8 cellular contexts compared by ENCODE assay signal in genomic region chr9:110050925-110051355, GRCh38.
DNase-seq lines count a peak whose midpoint lies in the region; ATAC-seq and TF ChIP-seq lines count a peak whose summit lies in the region.

No MANE protein-coding gene starts in this region.

- no peak overlapping the region for H2AK5ac ChIP-seq in trophoblast cell (ENCODE audit: low read length)

- TF ChIP-seq CTCF in PC-3 (conservative IDR thresholded peaks at IDR 0.05; ENCODE audit: low read depth, low read length) = no peak
- TF ChIP-seq CTCF in choroid plexus epithelial cell (conservative IDR thresholded peaks at IDR 0.05; ENCODE audit: low read depth, low read length) = no peak
- no peak for TF ChIP-seq CTCF in BE2C (IDR thresholded peaks at IDR 0.05; ENCODE audit: low read depth, low read length)

- no peaks in the 10 kb centered on the region for H3K36me3 Mint-ChIP-seq in immature natural killer cell

- no peak overlapping the region for H2BK5ac ChIP-seq in trophoblast cell (ENCODE audit: low read depth, low read length, poor library complexity)

- POLR2A ChIA-PET in PC-3 (lab: Charles Lee; ENCODE audit: unreplicated experiment) = interaction anchor here (0.6 kb wide), 1 partner anchor 19 kb away, joined by 4 read pairs; no protein-coding TSS in a partner anchor

- H3K4ac ChIP-seq in trophoblast cell (ENCODE audit: low read depth, low read length) = no peak overlapping the region

- DNase-seq in left cardiac atrium (peak; percentile 45), Right ventricle myocardium inferior (ENCODE audit: missing footprints) (no peak), PC-3 (peak; percentile 90), choroid plexus epithelial cell (ENCODE audit: low read depth) (peak; percentile 90), trophoblast cell (peak; percentile 76 to 89), BE2C (no peak), immature natural killer cell (no peak)

- H3K18ac ChIP-seq in trophoblast cell (ENCODE audit: low read length) = no peak overlapping the region

- no peak overlapping the region for H3K23ac ChIP-seq in trophoblast cell (ENCODE audit: low read length)

- peak overlapping the region; percentile 98; the same call in 1 of the 2 replicates for H3K9ac ChIP-seq in PC-3 (ENCODE audit: low read length)
- no peak overlapping the region for H3K9ac ChIP-seq in trophoblast cell (ENCODE audit: low read length)

- H3K4me2 ChIP-seq in PC-3 (ENCODE audit: low read length) (peak overlapping the region; percentile 89), trophoblast cell (ENCODE audit: low read length) (no peak overlapping the region)

- H2AFZ ChIP-seq in PC-3 (ENCODE audit: low read length) = no peak overlapping the region
- no peak overlapping the region for H2AFZ ChIP-seq in trophoblast cell (ENCODE audit: insufficient read depth, low read length, poor library complexity)

- H3F3A ChIP-seq in PC-3 (ENCODE audit: low read length, unreplicated experiment) = no peaks in the 10 kb centered on the region

- H3K27ac Mint-ChIP-seq in immature natural killer cell = no peak overlapping the region

- H3K9me2 ChIP-seq in PC-3 (replicated peaks; ENCODE audit: low read length) = no peaks in the 10 kb centered on the region

- H3K9me3 ChIP-seq in PC-3 (ENCODE audit: low read length) (no peaks in the 10 kb centered on the region), trophoblast cell (ENCODE audit: insufficient read depth, low read depth, low read length) (peaks cover 1% of the 10 kb centered on the region), BE2C (no peaks in the 10 kb centered on the region)

- H3K14ac ChIP-seq in trophoblast cell (ENCODE audit: low read length) = no peak overlapping the region

- peaks cover 11 to 19% (median 17%) of the 10 kb centered on the region in 3 donors for H3K27me3 Mint-ChIP-seq in immature natural killer cell (ENCODE audit: low read depth in 3 of 3)

- peak; percentile 18 to 44 for ATAC-seq in left cardiac atrium
- ATAC-seq in Right ventricle myocardium inferior = no peak
- peak; percentile 29 for ATAC-seq in HG02870 (IDR thresholded peaks at IDR 0.05; ENCODE audit: unreplicated experiment)
- peak; percentile 38 for ATAC-seq in PC-3

- no peaks in the 10 kb centered on the region for H3K9me3 Mint-ChIP-seq in immature natural killer cell

- H3K27me3 ChIP-seq in PC-3 (ENCODE audit: low read length) (no peaks in the 10 kb centered on the region), trophoblast cell (ENCODE audit: insufficient read depth, low read length) (peaks cover 3% of the 10 kb centered on the region), BE2C (peaks cover 47% of the 10 kb centered on the region)

- no peak overlapping the region for H2BK12ac ChIP-seq in trophoblast cell (ENCODE audit: low read length)

- no peak overlapping the region for H4K12ac ChIP-seq in trophoblast cell (ENCODE audit: low read depth, low read length)

- H3K4me3 ChIP-seq in PC-3 (ENCODE audit: low read length) (peak overlapping the region; percentile 99), choroid plexus epithelial cell (ENCODE audit: low read depth, low read length) (peak overlapping the region; percentile 97), trophoblast cell (ENCODE audit: low read depth, low read length) (no peak overlapping the region), BE2C (ENCODE audit: low read depth, low read length) (no peak overlapping the region)

- BruUV-seq in PC-3 (replicated peaks; lab: Mats Ljungman, UMichigan) = no TSS peak

- CTCF ChIA-PET in PC-3 (lab: Charles Lee) = no interaction called here

- H3K79me2 ChIP-seq in PC-3 (ENCODE audit: low read length) (peaks cover 71% of the 10 kb centered on the region), trophoblast cell (ENCODE audit: control insufficient read depth, insufficient read depth, low read length, poor library complexity) (peaks cover 3% of the 10 kb centered on the region)

- H3K4me1 ChIP-seq in PC-3 (ENCODE audit: insufficient read depth, low read length) (peaks cover 14% of the 10 kb centered on the region), trophoblast cell (ENCODE audit: control insufficient read depth in 1 of 2, insufficient read depth in 2 of 2, low read length in 2 of 2) (peaks cover 11 to 14% of the 10 kb centered on the region in 2 experiments), BE2C (no peaks in the 10 kb centered on the region; the same call in 1 of the 2 replicates)

- intact Hi-C loops in left cardiac atrium (cut with DNase I) = no loop called here
- intact Hi-C loops in Right ventricle myocardium inferior (cut with DNase I) = no loop called here
- intact Hi-C loops in PC-3 (cut with micrococcal nuclease) = loop anchor here (2.0 kb wide), 2 partner anchors 64 to 138 kb away; no protein-coding TSS in a partner anchor

- peaks cover 8% of the 10 kb centered on the region for H3K79me1 ChIP-seq in trophoblast cell (ENCODE audit: low read length)

- peaks cover 32 to 47% of the 10 kb centered on the region in 2 donors for H3K4me1 Mint-ChIP-seq in immature natural killer cell

- peaks cover 29% of the 10 kb centered on the region; the same call in 1 of the 2 replicates for H4K20me1 ChIP-seq in PC-3 (ENCODE audit: low read length)

- H3K4me3 Mint-ChIP-seq in immature natural killer cell = peak overlapping the region in 2 of 5 donors; percentile 53 to 68

- H3K36me3 ChIP-seq in PC-3 (ENCODE audit: low read depth, low read length) = no peaks in the 10 kb centered on the region
- H3K36me3 ChIP-seq in trophoblast cell (ENCODE audit: control insufficient read depth in 1 of 2, insufficient read depth in 2 of 2, low read length in 2 of 2) = no peaks in the 10 kb centered on the region
- no peaks in the 10 kb centered on the region for H3K36me3 ChIP-seq in BE2C

- H4K8ac ChIP-seq in trophoblast cell (ENCODE audit: low read depth, low read length) = no peak overlapping the region

- H4K91ac ChIP-seq in trophoblast cell (ENCODE audit: low read depth, low read length) = no peak overlapping the region

- H2BK120ac ChIP-seq in trophoblast cell (ENCODE audit: insufficient read depth, low read length, poor library complexity) = no peak overlapping the region

- WGBS in trophoblast cell (ENCODE audit: extremely low coverage, insufficient coverage, insufficient read length) = no CpG with 5 or more reads among the region's 1 CpG

- peak overlapping the region; percentile 65 for H3K27ac ChIP-seq in PC-3 (ENCODE audit: low read length)
- H3K27ac ChIP-seq in trophoblast cell (ENCODE audit: low read depth, low read length) = no peak overlapping the region

Comparison
In these comparisons a context has a peak if more than half of its experiments do, and no peak if none do; other contexts are left out.
1. DNase-seq: peak in left cardiac atrium (single experiment), PC-3 (single experiment), choroid plexus epithelial cell (single experiment) and trophoblast cell (2 of 2); none in Right ventricle myocardium inferior (single experiment), BE2C (single experiment) and immature natural killer cell (0 of 3).
2. H3K4me3 ChIP-seq: peak in PC-3 (single experiment) and choroid plexus epithelial cell (single experiment); none in trophoblast cell (single experiment) and BE2C (single experiment).